10 cellular contexts compared by ENCODE assay signal in genomic region chr18:3401669-3402620, GRCh38. TPM values are rescaled to one million over a fixed set of nuclear protein-coding genes. Genes with fewer than 3 reads are reported as not detected.
DNase-seq lines count a peak whose midpoint lies in the region; ATAC-seq and TF ChIP-seq lines count a peak whose summit lies in the region.
"Had no signal": no experiment of that assay in that cellular context is flagged by ENCODE, and none has a peak within 500 bp of the region (broad histone marks: within the 10 kb centered on the region; RNA-seq: fewer than 3 reads in every experiment).

No MANE protein-coding gene starts in this region.

- 74 to 83% (median 78%) methylated on average over 5 of the region's 5 CpGs for WGBS in ovary, 3 donors
- 70% methylated on average over 5 of the region's 5 CpGs for WGBS in SK-N-SH (ENCODE audit: low lambda C conversion rate)

- DNase-seq in MV-4-11 (lab: John Stamatoyannopoulos, UW) (peak; percentile 41), ovary (no peak), NCI-H2029 (lab: John Stamatoyannopoulos, UW) (no peak), SK-N-SH (no peak)
- no peak for DNase-seq in stimulated activated CD4-positive, alpha-beta T cell treated with anti-CD3 and anti-CD28 coated beads, Interleukin-12 subunit alpha, Interleukin-12 subunit beta, amount 100 ng/mL, for 4 hours
- DNase-seq: activated CD8-positive, alpha-beta T cell treated with anti-CD3 and anti-CD28 coated beads, Interleukin-2, amount 10 ng/mL, durations not matched to agents 7 days and 5 days had no signal

- no peak for TF ChIP-seq RAD21 in SK-N-SH (IDR thresholded peaks at IDR 0.05; ENCODE audit: low read length)

- H3K27ac ChIP-seq in C4-2B (peak overlapping the region; percentile 91), ovary (no peak overlapping the region), SK-N-SH (ENCODE audit: low read depth in 2 of 2, low read length in 1 of 2) (no peak overlapping the region)
- H3K27ac ChIP-seq: tibial nerve had no signal

- CTCF ChIA-PET in SK-N-SH (lab: Yijun Ruan, JAX), result no interaction called here

- H3K4me2 ChIP-seq in SK-N-SH, result no peak overlapping the region

- no peak overlapping the region for H3K9ac ChIP-seq in SK-N-SH

- no peaks in the 10 kb centered on the region for H3K27me3 ChIP-seq in ovary
- H3K27me3 ChIP-seq in SK-N-SH (ENCODE audit: insufficient read depth), result no peaks in the 10 kb centered on the region
- H3K27me3 ChIP-seq: tibial nerve had no signal

- TF ChIP-seq EP300 in ovary (IDR thresholded peaks at IDR 0.05) (no peak), SK-N-SH (IDR thresholded peaks at IDR 0.05; ENCODE audit: borderline replicate concordance in 1 of 2, low read depth in 1 of 2, low read length in 1 of 2) (no peak)

- H3K36me3 ChIP-seq in ovary, result no peaks in the 10 kb centered on the region
- no peaks in the 10 kb centered on the region for H3K36me3 ChIP-seq in SK-N-SH (replicated peaks in 1 of 2; ENCODE audit: control insufficient read depth in 1 of 2, insufficient read depth in 2 of 2, low read length in 1 of 2)
- H3K36me3 ChIP-seq: tibial nerve had no signal

- no peak overlapping the region for H2AFZ ChIP-seq in SK-N-SH (ENCODE audit: low read depth)

- TF ChIP-seq CTCF in C4-2B (conservative IDR thresholded peaks at IDR 0.05) (no peak), ovary (IDR thresholded peaks at IDR 0.05) (no peak), SK-N-SH (IDR thresholded peaks at IDR 0.05) (no peak)

- POLR2A ChIA-PET in SK-N-SH (lab: Yijun Ruan, JAX), result no interaction called here

- H3K4me1 ChIP-seq in ovary (ENCODE audit: insufficient read depth) (no peaks in the 10 kb centered on the region), SK-N-SH (ENCODE audit: control insufficient read depth in 1 of 2, insufficient read depth in 2 of 2, low read depth in 1 of 2, low read length in 1 of 2) (no peaks in the 10 kb centered on the region)
- H3K4me1 ChIP-seq: tibial nerve had no signal

- intact Hi-C loops in ovary (cut with DNase I), result no loop called here

- H4K20me1 ChIP-seq in SK-N-SH (ENCODE audit: insufficient read depth), result no peaks in the 10 kb centered on the region

- ATAC-seq in GM19328 (IDR thresholded peaks at IDR 0.05; ENCODE audit: unreplicated experiment) (peak; percentile 87), HG02884 (IDR thresholded peaks at IDR 0.05; ENCODE audit: unreplicated experiment) (peak; percentile 85)
- ATAC-seq: activated CD8-positive, alpha-beta T cell treated with anti-CD3 and anti-CD28 coated beads, Interleukin-2, amount 10 ng/mL, durations not matched to agents 7 days and 5 days had no signal

- TF ChIP-seq POLR2A in ovary (IDR thresholded peaks at IDR 0.05), result no peak

- H3K4me3 ChIP-seq in ovary, result no peak overlapping the region
- no peak overlapping the region for H3K4me3 ChIP-seq in SK-N-SH (ENCODE audit: low read depth in 2 of 2, low read length in 1 of 2)
- H3K4me3 ChIP-seq: tibial nerve had no signal

- no peaks in the 10 kb centered on the region for H3F3A ChIP-seq in SK-N-SH (replicated peaks; ENCODE audit: insufficient read depth)

- H3K79me2 ChIP-seq in SK-N-SH (ENCODE audit: insufficient read depth), result no peaks in the 10 kb centered on the region

- no peaks in the 10 kb centered on the region for H3K9me2 ChIP-seq in SK-N-SH

- H3K9me3 ChIP-seq in ovary (no peaks in the 10 kb centered on the region), SK-N-SH (no peaks in the 10 kb centered on the region)

TF ChIP-seq in SK-N-SH, 30 proteins besides CTCF, POLR2A, EP300 and RAD21:
- TF ChIP-seq RCOR1 (IDR thresholded peaks at IDR 0.05; ENCODE audit: low read length) (no peak), RFX5 (IDR thresholded peaks at IDR 0.05; ENCODE audit: low read length) (no peak), TAF1 (IDR thresholded peaks at IDR 0.05; ENCODE audit: borderline replicate concordance, low read depth, low read length) (no peak), YY1 (IDR thresholded peaks at IDR 0.05; ENCODE audit: low read depth) (no peak), CHD2 (IDR thresholded peaks at IDR 0.05; ENCODE audit: low read length, partially characterized antibody) (no peak)

RNA-seq across cellular contexts. Expression of gene TGIF1, which starts 48.0 kb away (rescaled TPM):
- 10 to 100 TPM; 30.9 to 93.4 (median 55.6) TPM for total RNA-seq in ovary
- polyA plus RNA-seq in ovary (10 to 100 TPM; 68.0 to 78.1 TPM), SK-N-SH (2012; rRNA removed) (82.3 and 113 TPM in 2 replicates)
- 78.8 and 86.9 TPM in 2 replicates for polyA plus RNA-seq in SK-N-SH (2012; cell fraction: cytosol; rRNA removed)
- 121 and 190 TPM in 2 replicates for polyA plus RNA-seq in SK-N-SH (2012; cell fraction: nucleus; rRNA removed)
